Comparison of ENCODE assay signal across 1 cellular context in the genomic region with DNA sequence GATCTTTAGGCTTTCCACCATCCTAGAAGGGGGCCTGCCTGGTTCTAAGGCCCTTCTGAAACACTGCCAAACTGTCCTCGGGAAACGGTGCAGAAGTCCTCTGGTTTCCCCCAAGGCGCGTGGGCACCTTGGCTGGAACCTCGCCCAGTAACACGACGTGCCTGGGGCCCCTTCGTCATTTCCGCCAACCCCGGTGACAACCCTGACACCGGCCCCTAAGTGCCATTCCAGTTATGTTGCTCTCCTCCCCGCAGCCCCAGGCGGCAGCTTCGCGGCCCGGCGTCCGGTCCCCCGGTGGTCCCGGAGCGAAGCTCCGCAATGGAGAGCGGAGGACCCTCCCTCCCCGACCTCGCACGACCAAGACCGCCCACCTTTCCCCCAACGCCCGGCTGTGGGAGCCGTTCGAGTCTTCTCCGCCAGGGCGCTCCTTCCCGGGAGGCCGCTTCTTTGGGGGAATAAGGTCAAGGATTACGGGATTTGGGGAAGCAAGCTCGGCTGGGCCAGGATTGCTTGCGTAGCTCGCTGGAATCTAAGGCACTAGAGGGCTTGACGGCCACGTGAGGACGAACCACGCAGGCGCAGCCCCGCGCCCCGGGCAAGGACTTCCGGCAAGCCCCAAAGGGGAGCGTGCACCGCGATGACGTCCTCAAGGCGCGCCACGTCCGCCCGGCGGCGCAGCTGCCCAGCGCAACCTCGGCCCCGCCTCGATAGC.
A peak's percentile ranks its signal among the peaks of the same experiment; 100 is the strongest.
TF ChIP-seq lines count a peak whose summit lies in the region.

No MANE protein-coding gene starts in this region.

TF ChIP-seq in HCT116, 20 proteins besides CTCF, POLR2A, EP300 and RAD21:
- TF ChIP-seq EGR1 (IDR thresholded peaks at IDR 0.05; ENCODE audit: low read depth): peak; percentile 71
- TF ChIP-seq FOSL1 (IDR thresholded peaks at IDR 0.05; ENCODE audit: low read depth): no peak
- peak; percentile 77; the same call in 1 of the 2 replicates for TF ChIP-seq SIN3A (IDR thresholded peaks at IDR 0.05; ENCODE audit: low read depth)
- peak; percentile 97 for TF ChIP-seq SRF (IDR thresholded peaks at IDR 0.05; ENCODE audit: low read depth)
- peak; percentile 91 for TF ChIP-seq MAX (IDR thresholded peaks at IDR 0.05)
